ENCODE assay signal across 8 cellular contexts in the genomic region with DNA sequence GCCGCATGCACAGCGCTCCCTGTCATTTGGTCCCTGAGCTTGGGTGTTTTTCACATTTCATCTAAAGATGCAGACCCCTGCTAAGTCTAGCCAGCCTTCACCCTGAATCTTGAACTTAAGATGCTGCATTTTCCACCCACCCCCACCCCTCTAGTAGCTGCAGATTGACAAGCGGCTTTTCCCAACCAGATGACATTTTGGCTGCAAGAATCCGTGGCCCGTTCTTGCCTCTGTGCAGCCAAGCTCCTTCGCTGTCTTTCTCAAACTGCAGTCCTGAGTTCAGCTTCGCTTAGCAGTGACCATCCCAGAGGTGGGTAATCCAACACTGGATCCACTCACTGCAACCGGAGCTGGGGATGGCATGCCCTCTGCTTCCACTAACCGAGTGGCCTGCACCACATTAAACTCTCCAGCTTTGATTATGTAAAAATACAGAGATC. TPM values are rescaled to one million over a fixed set of nuclear protein-coding genes. Genes with fewer than 3 reads are reported as not detected.
DNase-seq lines count a peak whose midpoint lies in the region; ATAC-seq and TF ChIP-seq lines count a peak whose summit lies in the region.

No MANE protein-coding gene starts in this region.

- H3K27ac ChIP-seq in dorsolateral prefrontal cortex (peak overlapping the region in 58 of 59 donors; percentile 20 to 96 (median 90)), muscle layer of duodenum (ENCODE audit: low read length) (peak overlapping the region; percentile 54)

- peak overlapping the region; percentile 37 for H3K4me3 ChIP-seq in LNCaP clone FGC (ENCODE audit: low read depth, low read length)
- peak overlapping the region; percentile 48 to 91 (median 76) for H3K4me3 ChIP-seq in dorsolateral prefrontal cortex
- H3K4me3 ChIP-seq in muscle layer of duodenum (ENCODE audit: low read depth in 1 of 2, low read length in 2 of 2) = peak overlapping the region; percentile 35 to 42

- ATAC-seq in HG02884 (IDR thresholded peaks at IDR 0.05; ENCODE audit: unreplicated experiment) = no peak
- ATAC-seq in GM21515 (IDR thresholded peaks at IDR 0.05; ENCODE audit: unreplicated experiment) = no peak

- H3K27me3 ChIP-seq in dorsolateral prefrontal cortex = no peaks in the 10 kb centered on the region
- no peaks in the 10 kb centered on the region for H3K27me3 ChIP-seq in muscle layer of duodenum (ENCODE audit: low read depth, low read length)

- H3K9me3 ChIP-seq in muscle layer of duodenum (ENCODE audit: control insufficient read depth in 1 of 2, low read length in 2 of 2) = no peaks in the 10 kb centered on the region

- DNase-seq in AG20443 (ENCODE audit: low spot score) (peak; percentile 26), LNCaP clone FGC (ENCODE audit: low read depth) (no peak), dorsolateral prefrontal cortex (peak in 4 of 10 donors; percentile 11 to 47 (median 34)), SIG-M5 (lab: John Stamatoyannopoulos, UW) (no peak)
- no peak for DNase-seq in stimulated activated CD8-positive, alpha-beta memory T cell treated with anti-CD3 and anti-CD28 coated beads, Interleukin-4, amount 100 ng/mL, for 48 hours

- H3K36me3 ChIP-seq in muscle layer of duodenum (ENCODE audit: control insufficient read depth in 1 of 2, insufficient read depth in 2 of 2, low read length in 2 of 2) = no peaks in the 10 kb centered on the region

- TF ChIP-seq CTCF in LNCaP clone FGC (IDR thresholded peaks at IDR 0.05; ENCODE audit: control insufficient read depth, extremely low read depth, insufficient read depth) (no peak), dorsolateral prefrontal cortex (IDR thresholded peaks at IDR 0.05 in 54 of 56, conservative IDR thresholded peaks at IDR 0.05 in 2 of 56; ENCODE audit: low read depth in 1 of 56, partially characterized antibody in 56 of 56) (no peak)

- intact Hi-C loops in dorsolateral prefrontal cortex (cut with DNase I) = loop anchor here (2.0 to 10.0 kb wide), 8 partner anchors 74 to 1094 kb away; a partner anchor contains a TSS

- H3K4me1 ChIP-seq in muscle layer of duodenum (ENCODE audit: control insufficient read depth in 1 of 2, insufficient read depth in 2 of 2, low read length in 2 of 2) = peaks cover 10 to 20% of the 10 kb centered on the region in 2 donors

RNA-seq across cellular contexts. Expression of a gene that starts 0.8 kb away (rescaled TPM):
- total RNA-seq in dorsolateral prefrontal cortex = 10 to 100 TPM; 23.1 to 43.8 (median 30.8) TPM
